ENCODE assay signal across 2 cellular contexts in genomic region chr1:156079762-156080597, GRCh38.
TF ChIP-seq lines count a peak whose summit lies in the region.

No MANE protein-coding gene starts in this region.

TF ChIP-seq in H1, 55 proteins besides CTCF, POLR2A, EP300 and RAD21:
- TF ChIP-seq CTBP2 (IDR thresholded peaks at IDR 0.05; ENCODE audit: borderline replicate concordance, insufficient read depth, insufficient read length, low read length) (no peak), SUZ12 (IDR thresholded peaks at IDR 0.05; ENCODE audit: low read length) (no peak), SIRT6 (IDR thresholded peaks at IDR 0.05; ENCODE audit: low read length) (no peak), TBP (IDR thresholded peaks at IDR 0.05; ENCODE audit: low read depth, low read length) (no peak), SIN3A (conservative IDR thresholded peaks at IDR 0.05 in 1 of 2, IDR thresholded peaks at IDR 0.05 in 1 of 2; ENCODE audit: low read depth in 1 of 2, low read length in 2 of 2) (0 out of 4 replicates have a peak, but pooled peaks of 1 of the 2 experiments have one; percentile 24), CHD2 (IDR thresholded peaks at IDR 0.05; ENCODE audit: low read length) (no peak), HDAC6 (IDR thresholded peaks at IDR 0.05; ENCODE audit: low read depth, low read length) (no peak), POLR2AphosphoS5 (IDR thresholded peaks at IDR 0.05; ENCODE audit: low read depth, low read length) (no peak), KDM1A (IDR thresholded peaks at IDR 0.05; ENCODE audit: borderline replicate concordance, low read length) (peak; percentile 66; the same call in 1 of the 2 replicates), JUND (IDR thresholded peaks at IDR 0.05; ENCODE audit: low read length) (no peak), EGR1 (IDR thresholded peaks at IDR 0.05; ENCODE audit: borderline replicate concordance, low read depth, low read length) (0 out of 2 replicates have a peak, but pooled peaks have one; percentile 29), TEAD4 (IDR thresholded peaks at IDR 0.05; ENCODE audit: low read depth, low read length) (peak; percentile 91)

TF ChIP-seq in neural cell, 6 proteins besides CTCF, POLR2A, EP300 and RAD21:
- TF ChIP-seq SMC3 (conservative IDR thresholded peaks at IDR 0.05; ENCODE audit: poor library complexity) (no peak), MXI1 (conservative IDR thresholded peaks at IDR 0.05; ENCODE audit: poor library complexity, severe bottlenecking) (no peak), TAF1 (IDR thresholded peaks at IDR 0.05; ENCODE audit: low read depth) (no peak)
